ENCODE assay signal across 1 cellular context in genomic region chr13:79905018-79905417, GRCh38.
TF ChIP-seq lines count a peak whose summit lies in the region.

No MANE protein-coding gene starts in this region.

TF ChIP-seq in HEK293, 187 proteins besides CTCF, POLR2A, EP300 and RAD21 (continued from another document):
- no peak for TF ChIP-seq ZBTB10 (tag by site-specific recombination; IDR thresholded peaks at IDR 0.05)
- no peak for TF ChIP-seq ZNF473 (tag by site-specific recombination; IDR thresholded peaks at IDR 0.05)
- TF ChIP-seq ZFP41 (tag by site-specific recombination; IDR thresholded peaks at IDR 0.05; ENCODE audit: borderline replicate concordance): no peak
- no peak for TF ChIP-seq ZNF302 (tag by site-specific recombination; IDR thresholded peaks at IDR 0.05; ENCODE audit: low read depth)
